Comparison of ENCODE assay signal across 14 cellular contexts in the genomic region with DNA sequence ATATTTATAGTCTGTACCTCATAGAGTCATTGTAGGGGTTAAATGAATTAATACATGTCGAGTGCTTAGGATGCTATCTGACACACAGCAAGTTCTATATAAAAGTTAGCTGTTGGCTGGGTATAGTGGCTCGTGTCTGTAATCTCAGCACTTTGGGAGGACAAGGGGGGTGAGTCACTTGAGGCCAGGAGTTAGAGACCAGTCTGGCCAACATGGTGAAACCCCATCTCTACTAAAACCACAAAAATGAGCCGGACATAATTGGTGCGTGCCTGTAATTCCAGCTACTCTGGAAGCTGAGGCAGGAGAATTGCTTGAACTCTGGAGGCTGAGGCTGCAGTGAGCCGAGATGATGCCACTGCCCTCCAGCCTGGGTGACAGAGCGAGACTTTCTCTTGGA.
DNase-seq lines count a peak whose midpoint lies in the region; ATAC-seq and TF ChIP-seq lines count a peak whose summit lies in the region.
"Had no signal": no experiment of that assay in that cellular context is flagged by ENCODE, and none has a peak within 500 bp of the region (broad histone marks: within the 10 kb centered on the region; RNA-seq: fewer than 3 reads in every experiment).

No MANE protein-coding gene starts in this region.

- no peak for ATAC-seq in GM18511 (IDR thresholded peaks at IDR 0.05; ENCODE audit: unreplicated experiment)
- ATAC-seq: HepG2, WTC11 had no signal

- no peak for TF ChIP-seq CTCF in HFF-Myc (IDR thresholded peaks at IDR 0.05; ENCODE audit: low read depth, low read length, missing control alignments)

- no peak overlapping the region for H3K4me3 ChIP-seq in HFF-Myc (replicated peaks; ENCODE audit: low read depth, low read length)

- DNase-seq in ACHN (peak; percentile 82), HFF-Myc (ENCODE audit: extremely low read depth, low read depth) (peak; percentile 20), amniotic epithelial cell (ENCODE audit: low read depth) (peak; percentile 83), iris pigment epithelial cell (ENCODE audit: low read depth) (peak; percentile 61), NCI-H446 treated with DMSO at 0.1 percent for 48 hours (lab: John Stamatoyannopoulos, UW) (no peak), superior temporal gyrus (ENCODE audit: extremely low spot score) (no peak), NCI-H1105 (lab: John Stamatoyannopoulos, UW) (no peak)
- DNase-seq: erythroblast, NCI-H1436, NCI-H446, small intestine had no signal

- in situ Hi-C loops in ACHN (cut with HindIII; ENCODE audit: low pct_ligation_motif_present, low pct_unique_long_range_greater_than_20kb, low sequenced_read_pairs) = no loop called here

Comparison
In these comparisons a context has a peak if more than half of its experiments do, and no peak if none do; other contexts are left out.
1. DNase-seq: peak in ACHN (single experiment), HFF-Myc (single experiment), amniotic epithelial cell (single experiment) and iris pigment epithelial cell (single experiment); none in NCI-H446 treated with DMSO at 0.1 percent for 48 hours (single experiment), superior temporal gyrus (single experiment) and NCI-H1105 (single experiment).